16 cellular contexts compared by ENCODE assay signal in the genomic region with DNA sequence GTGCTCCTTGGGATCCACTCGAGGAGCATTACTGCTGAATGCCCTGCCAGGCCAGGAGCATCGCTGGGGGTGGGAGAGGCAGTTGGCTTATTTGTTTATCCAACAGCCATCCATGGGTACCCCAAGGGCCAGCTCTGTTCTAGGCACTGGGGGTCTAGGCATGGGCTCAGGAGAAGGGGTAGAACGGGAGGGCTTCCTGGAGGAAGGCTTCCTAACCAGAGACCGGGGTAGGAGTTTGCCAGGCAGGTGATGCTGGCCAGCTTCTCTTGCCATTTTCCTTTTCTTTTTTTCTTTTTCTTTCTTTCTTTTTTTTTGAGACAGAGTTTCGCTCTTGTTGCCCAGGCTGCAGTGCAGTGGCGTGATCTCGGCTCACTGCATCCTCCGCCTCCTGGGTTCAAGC.
DNase-seq lines count a peak whose midpoint lies in the region; ATAC-seq, FAIRE-seq and TF ChIP-seq lines count a peak whose summit lies in the region.
"Had no signal": no experiment of that assay in that cellular context is flagged by ENCODE, and none has a peak within 500 bp of the region (broad histone marks: within the 10 kb centered on the region; RNA-seq: fewer than 3 reads in every experiment).

No MANE protein-coding gene starts in this region.

- peaks cover 91% of the 10 kb centered on the region for H3K79me2 ChIP-seq in SK-N-SH (ENCODE audit: insufficient read depth)
- H3K79me2 ChIP-seq in GM23338 (replicated peaks; ENCODE audit: insufficient read depth), result peaks cover 98% of the 10 kb centered on the region

- no peak for DNase-seq in SK-N-SH
- DNase-seq in GM23338 (ENCODE audit: low spot score), result no peak
- DNase-seq in prostate gland (ENCODE audit: low spot score), result no peak
- DNase-seq in NCI-H446 treated with DMSO at 0.1 percent for 48 hours (lab: John Stamatoyannopoulos, UW), result no peak
- DNase-seq in kidney tubule cell (ENCODE audit: low spot score), result no peak
- no peak for DNase-seq in D721Med (ENCODE audit: insufficient read length, low spot score)
- DNase-seq: activated CD4-positive, CD25-positive, alpha-beta regulatory T cell treated with anti-CD3 and anti-CD28 coated beads, Interleukin-2, amount 50 U/mL, for 72 hours; kidney; NCI-H1436; nucleus accumbens had no signal

- no peak overlapping the region for H3K9ac ChIP-seq in SK-N-SH

- peak overlapping the region; percentile 94; the same call in 1 of the 2 replicates for H3K27ac Mint-ChIP-seq in GM23338
- H3K27ac Mint-ChIP-seq in brain, result peak overlapping the region in 4 of 5 experiments; percentile 24 to 89 (median 68)
- H3K27ac Mint-ChIP-seq: dendritic cell treated with granulocyte-macrophage colony-stimulating factor and Interleukin-4, amounts not matched to agents 40 ng/mL and 50 ng/mL, for 4 days had no signal

- TF ChIP-seq EP300 in SK-N-SH (IDR thresholded peaks at IDR 0.05; ENCODE audit: borderline replicate concordance in 1 of 2, low read depth in 1 of 2, low read length in 1 of 2), result no peak

- H2AFZ ChIP-seq in SK-N-SH (ENCODE audit: low read depth), result no peak overlapping the region
- H2AFZ ChIP-seq in GM23338, result no peak overlapping the region

- peaks cover 75% of the 10 kb centered on the region for H4K20me1 ChIP-seq in SK-N-SH (ENCODE audit: insufficient read depth)
- H4K20me1 ChIP-seq in GM23338 (replicated peaks; ENCODE audit: insufficient read depth), result peaks cover 24% of the 10 kb centered on the region

- H3K9me3 ChIP-seq in SK-N-SH (no peaks in the 10 kb centered on the region), prostate gland (no peaks in the 10 kb centered on the region)
- H3K9me3 ChIP-seq: SJCRH30 had no signal

- FAIRE-seq in D721Med (lab: Jason Lieb, UNC), result no peak
- FAIRE-seq: HepG2, kidney had no signal

- no peak for TF ChIP-seq RAD21 in SK-N-SH (IDR thresholded peaks at IDR 0.05; ENCODE audit: low read length)

- H3K36me3 Mint-ChIP-seq in GM23338 (ENCODE audit: low read depth) (no peaks in the 10 kb centered on the region), brain (peaks cover 3% of the 10 kb centered on the region)

- H3K27me3 Mint-ChIP-seq in GM23338 (ENCODE audit: insufficient read depth, low read depth, poor library complexity), result peaks cover 30% of the 10 kb centered on the region
- H3K27me3 Mint-ChIP-seq in brain, result no peaks in the 10 kb centered on the region
- H3K27me3 Mint-ChIP-seq: dendritic cell treated with granulocyte-macrophage colony-stimulating factor and Interleukin-4, amounts not matched to agents 40 ng/mL and 50 ng/mL, for 4 days had no signal

- TF ChIP-seq CTCF in SK-N-SH (IDR thresholded peaks at IDR 0.05), result no peak
- no peak for TF ChIP-seq CTCF in GM23338 (conservative IDR thresholded peaks at IDR 0.05; ENCODE audit: low read depth in 2 of 2)
- TF ChIP-seq CTCF in brain (conservative IDR thresholded peaks at IDR 0.05), result no peak
- TF ChIP-seq CTCF in prostate gland (IDR thresholded peaks at IDR 0.05), result no peak
- no peak for TF ChIP-seq CTCF in D721Med (IDR thresholded peaks at IDR 0.05; ENCODE audit: insufficient read depth, missing control alignments)

- no peak overlapping the region for H3K4me2 ChIP-seq in SK-N-SH
- H3K4me2 ChIP-seq in GM23338, result peak overlapping the region; percentile 60

- ATAC-seq in SK-N-SH treated with all-trans-retinoic acid at 6 μM for 48 hours (no peak), GM23338 (no peak)

- H3K4me1 ChIP-seq in SK-N-SH (ENCODE audit: control insufficient read depth in 1 of 2, insufficient read depth in 2 of 2, low read depth in 1 of 2, low read length in 1 of 2) (peaks cover 13 to 93% of the 10 kb centered on the region in 2 experiments; a peak in 3 of 4 replicates), GM23338 (ENCODE audit: insufficient read depth) (peaks cover 55% of the 10 kb centered on the region), prostate gland (replicated peaks) (peaks cover 29% of the 10 kb centered on the region)

- POLR2A ChIA-PET in SK-N-SH (lab: Yijun Ruan, JAX), result interaction anchor here (0.6 kb wide), 3 partner anchors 21 to 298 kb away, joined by 3 to 4 read pairs (median 3); no protein-coding TSS in a partner anchor

- CTCF ChIA-PET in SK-N-SH (lab: Yijun Ruan, JAX), result interaction anchor here (1.0 to 2.1 kb wide), 6 partner anchors 15 to 114 kb away, joined by 3 to 7 read pairs (median 4); no protein-coding TSS in a partner anchor

- H3K36me3 ChIP-seq in SK-N-SH (replicated peaks in 1 of 2; ENCODE audit: control insufficient read depth in 1 of 2, insufficient read depth in 2 of 2, low read length in 1 of 2) (no peaks in the 10 kb centered on the region), GM23338 (ENCODE audit: insufficient read depth) (no peaks in the 10 kb centered on the region), prostate gland (no peaks in the 10 kb centered on the region)

- 91% methylated on average over 8 of the region's 8 CpGs for WGBS in SK-N-SH (ENCODE audit: low lambda C conversion rate)
- WGBS in prostate gland, result 81% methylated on average over 8 of the region's 8 CpGs

- H3F3A ChIP-seq in SK-N-SH (replicated peaks; ENCODE audit: insufficient read depth), result peaks cover 1% of the 10 kb centered on the region
- no peaks in the 10 kb centered on the region for H3F3A ChIP-seq in GM23338 (replicated peaks; ENCODE audit: low read depth)

- peak overlapping the region; percentile 29; the same call in 1 of the 3 replicates for H3K4me3 Mint-ChIP-seq in GM23338
- peak overlapping the region in 3 of 5 experiments; percentile 1 to 50 (median 12) for H3K4me3 Mint-ChIP-seq in brain
- H3K4me3 Mint-ChIP-seq: dendritic cell treated with granulocyte-macrophage colony-stimulating factor and Interleukin-4, amounts not matched to agents 40 ng/mL and 50 ng/mL, for 4 days had no signal

- H3K27ac ChIP-seq in SK-N-SH (ENCODE audit: low read depth in 2 of 2, low read length in 1 of 2), result peak overlapping the region in 1 of 2 experiments; percentile 77; a peak in 2 of 4 replicates
- H3K27ac ChIP-seq in GM23338 (ENCODE audit: low read depth), result peak overlapping the region; percentile 87
- peak overlapping the region; percentile 30 to 64 for H3K27ac ChIP-seq in prostate gland
- H3K27ac ChIP-seq: 22Rv1 had no signal

- H3K9me3 Mint-ChIP-seq in GM23338, result no peaks in the 10 kb centered on the region
- H3K9me3 Mint-ChIP-seq in brain, result no peaks in the 10 kb centered on the region
- H3K9me3 Mint-ChIP-seq: dendritic cell treated with granulocyte-macrophage colony-stimulating factor and Interleukin-4, amounts not matched to agents 40 ng/mL and 50 ng/mL, for 4 days had no signal

- intact Hi-C loops in prostate gland (cut with DNase I), result no loop called here

- TF ChIP-seq POLR2A in prostate gland (IDR thresholded peaks at IDR 0.05), result no peak

- H3K4me3 ChIP-seq in SK-N-SH (ENCODE audit: low read depth in 2 of 2, low read length in 1 of 2) (no peak overlapping the region), GM23338 (no peak overlapping the region), prostate gland (no peak overlapping the region)
- H3K4me3 ChIP-seq: SJCRH30 had no signal

- H3K4me1 Mint-ChIP-seq in GM23338, result peaks cover 91% of the 10 kb centered on the region
- H3K4me1 Mint-ChIP-seq in brain, result peaks cover 97% of the 10 kb centered on the region

- no peaks in the 10 kb centered on the region for H3K27me3 ChIP-seq in SK-N-SH (ENCODE audit: insufficient read depth)
- H3K27me3 ChIP-seq in GM23338 (ENCODE audit: insufficient read depth), result no peaks in the 10 kb centered on the region
- H3K27me3 ChIP-seq in prostate gland (replicated peaks; ENCODE audit: insufficient read depth), result no peaks in the 10 kb centered on the region
- H3K27me3 ChIP-seq: SJCRH30 had no signal

- H3K9me2 ChIP-seq in SK-N-SH, result no peaks in the 10 kb centered on the region
- H3K9me2 ChIP-seq in GM23338 (ENCODE audit: insufficient read depth), result no peaks in the 10 kb centered on the region

TF ChIP-seq in SK-N-SH, 30 proteins besides CTCF, POLR2A, EP300 and RAD21 (continues in another document):
- TF ChIP-seq JUND (IDR thresholded peaks at IDR 0.05) (no peak), FOXM1 (IDR thresholded peaks at IDR 0.05; ENCODE audit: low read depth) (no peak), MEF2A (IDR thresholded peaks at IDR 0.05; ENCODE audit: borderline replicate concordance, low read depth) (no peak), GATA2 (CRISPR knock-in tag; IDR thresholded peaks at IDR 0.05) (no peak)
- TF ChIP-seq, protein P1, sequence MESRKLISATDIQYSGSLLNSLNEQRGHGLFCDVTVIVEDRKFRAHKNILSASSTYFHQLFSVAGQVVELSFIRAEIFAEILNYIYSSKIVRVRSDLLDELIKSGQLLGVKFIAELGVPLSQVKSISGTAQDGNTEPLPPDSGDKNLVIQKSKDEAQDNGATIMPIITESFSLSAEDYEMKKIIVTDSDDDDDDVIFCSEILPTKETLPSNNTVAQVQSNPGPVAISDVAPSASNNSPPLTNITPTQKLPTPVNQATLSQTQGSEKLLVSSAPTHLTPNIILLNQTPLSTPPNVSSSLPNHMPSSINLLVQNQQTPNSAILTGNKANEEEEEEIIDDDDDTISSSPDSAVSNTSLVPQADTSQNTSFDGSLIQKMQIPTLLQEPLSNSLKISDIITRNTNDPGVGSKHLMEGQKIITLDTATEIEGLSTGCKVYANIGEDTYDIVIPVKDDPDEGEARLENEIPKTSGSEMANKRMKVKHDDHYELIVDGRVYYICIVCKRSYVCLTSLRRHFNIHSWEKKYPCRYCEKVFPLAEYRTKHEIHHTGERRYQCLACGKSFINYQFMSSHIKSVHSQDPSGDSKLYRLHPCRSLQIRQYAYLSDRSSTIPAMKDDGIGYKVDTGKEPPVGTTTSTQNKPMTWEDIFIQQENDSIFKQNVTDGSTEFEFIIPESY (IDR thresholded peaks at IDR 0.05; ENCODE audit: borderline replicate concordance, low read depth), result no peak

TF ChIP-seq in GM23338, 12 proteins besides CTCF, POLR2A, EP300 and RAD21 (continues in another document):
- no peak for TF ChIP-seq EZH2 (IDR thresholded peaks at IDR 0.05; ENCODE audit: low read depth, unreplicated experiment)
- TF ChIP-seq JUNB (IDR thresholded peaks at IDR 0.05; ENCODE audit: unreplicated experiment), result no peak
